Comparison of ENCODE assay signal across 2 cellular contexts in genomic region chr7:128773604-128774003, GRCh38.
TF ChIP-seq lines count a peak whose summit lies in the region.

No MANE protein-coding gene starts in this region.

TF ChIP-seq in K562, 482 proteins besides CTCF, POLR2A, EP300 and RAD21:
- TF ChIP-seq HOXB6 (CRISPR knock-in tag; IDR thresholded peaks at IDR 0.05; ENCODE audit: borderline replicate concordance) (no peak), ZFP1 (CRISPR knock-in tag; IDR thresholded peaks at IDR 0.05) (no peak), RBM22 (IDR thresholded peaks at IDR 0.05; ENCODE audit: low read depth, low read length, poor library complexity, severe bottlenecking) (peak; percentile 46), POLR2G (IDR thresholded peaks at IDR 0.05; ENCODE audit: low read depth, low read length) (peak; percentile 61), ZBTB33 (CRISPR knock-in tag; IDR thresholded peaks at IDR 0.05) (peak; percentile 42; the same call in 1 of the 2 replicates), POLR2AphosphoS2 (IDR thresholded peaks at IDR 0.05; ENCODE audit: low read length) (peak; percentile 80), BCLAF1 (IDR thresholded peaks at IDR 0.05; ENCODE audit: borderline replicate concordance in 1 of 2, control insufficient read depth in 1 of 2, low read depth in 2 of 2, low read length in 1 of 2) (0 out of 4 replicates have a peak, but pooled peaks of 1 of the 2 experiments have one; percentile 19), ZNF436 (CRISPR knock-in tag; IDR thresholded peaks at IDR 0.05) (no peak)

TF ChIP-seq in HepG2, 621 proteins besides CTCF, POLR2A, EP300 and RAD21:
- no peak for TF ChIP-seq FOXM1 (CRISPR knock-in tag; IDR thresholded peaks at IDR 0.05)
- TF ChIP-seq GPN1 (CRISPR knock-in tag; IDR thresholded peaks at IDR 0.05; ENCODE audit: borderline replicate concordance): no peak
- peak; percentile 65 for TF ChIP-seq AGO2 (optimal IDR thresholded peaks at IDR 0.05; ENCODE audit: low read depth, low read length)
- no peak for TF ChIP-seq PCBP2 (optimal IDR thresholded peaks at IDR 0.05; ENCODE audit: low read depth, low read length, poor library complexity, severe bottlenecking)
- no peak for TF ChIP-seq ZNF644 (CRISPR knock-in tag; IDR thresholded peaks at IDR 0.05; ENCODE audit: low read depth)
- no peak for TF ChIP-seq EZH2 (conservative IDR thresholded peaks at IDR 0.05; ENCODE audit: low read depth, low read length)
- no peak for TF ChIP-seq THAP8 (CRISPR knock-in tag; IDR thresholded peaks at IDR 0.05; ENCODE audit: borderline replicate concordance)
- peak; percentile 31; the same call in 1 of the 2 replicates for TF ChIP-seq POLR2G (IDR thresholded peaks at IDR 0.05; ENCODE audit: low read depth, low read length)
- no peak for TF ChIP-seq ZNF326 (CRISPR knock-in tag; IDR thresholded peaks at IDR 0.05; ENCODE audit: borderline replicate concordance)
- no peak for TF ChIP-seq ZNF18 (CRISPR knock-in tag; IDR thresholded peaks at IDR 0.05; ENCODE audit: insufficient replicate concordance)
- no peak for TF ChIP-seq ZNF687 (CRISPR knock-in tag; IDR thresholded peaks at IDR 0.05)
- no peak for TF ChIP-seq EEA1 (CRISPR knock-in tag; IDR thresholded peaks at IDR 0.05; ENCODE audit: borderline replicate concordance)
